In the genomic region with DNA sequence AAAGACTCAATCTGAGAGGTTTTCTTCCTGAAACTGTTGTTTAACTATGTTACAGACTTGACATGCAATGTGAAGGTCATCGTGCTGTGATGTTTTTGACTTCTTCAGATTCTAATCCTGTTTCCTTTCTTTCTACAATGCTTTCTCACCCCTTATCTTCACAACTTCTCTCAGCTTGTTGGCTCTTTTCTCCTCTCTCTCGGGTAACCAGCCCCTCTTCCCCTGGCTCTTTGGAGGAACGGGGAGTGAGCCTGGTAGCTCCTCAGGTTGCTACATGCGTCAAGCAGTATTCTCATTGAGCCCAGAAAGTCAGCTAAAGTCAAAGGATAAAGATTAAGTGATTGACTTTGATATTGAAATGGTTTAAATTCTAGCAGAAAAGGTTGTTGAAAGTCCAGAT, we compare ENCODE assay signal across 14 cellular contexts. TPM values are rescaled to one million over a fixed set of nuclear protein-coding genes. Genes with fewer than 3 reads are reported as not detected.
DNase-seq lines count a peak whose midpoint lies in the region; ATAC-seq and TF ChIP-seq lines count a peak whose summit lies in the region.
"Had no signal": no experiment of that assay in that cellular context is flagged by ENCODE, and none has a peak within 500 bp of the region (broad histone marks: within the 10 kb centered on the region; RNA-seq: fewer than 3 reads in every experiment).

No MANE protein-coding gene starts in this region.

- H3K18ac ChIP-seq in mesendoderm (ENCODE audit: low read length): no peak overlapping the region

- H3K4me1 ChIP-seq in GM23338 (ENCODE audit: insufficient read depth) (no peaks in the 10 kb centered on the region), mesendoderm (ENCODE audit: control insufficient read depth, low read depth, low read length) (no peaks in the 10 kb centered on the region), thyroid gland (peaks cover 0 to 9% of the 10 kb centered on the region in 2 donors)
- H3K4me1 ChIP-seq: Caco-2 had no signal

- no peak overlapping the region for H3K9ac ChIP-seq in mesendoderm (ENCODE audit: low read length)

- H4K8ac ChIP-seq in mesendoderm (ENCODE audit: low read depth, low read length): no peak overlapping the region

- H3K27me3 Mint-ChIP-seq in activated CD4-positive, alpha-beta T cell treated with anti-CD3 and anti-CD28 coated beads for 36 hours: no peaks in the 10 kb centered on the region
- H3K27me3 Mint-ChIP-seq in GM23338 (ENCODE audit: insufficient read depth, low read depth, poor library complexity): no peaks in the 10 kb centered on the region

- no peak overlapping the region for H3K23ac ChIP-seq in mesendoderm (ENCODE audit: low read length)

- H3K27ac ChIP-seq in GM23338 (ENCODE audit: low read depth): 0 out of 2 replicates have a peak overlapping the region, but pooled peaks have one; percentile 35
- peak overlapping the region; percentile 40; the same call in 1 of the 2 replicates for H3K27ac ChIP-seq in VCaP
- H3K27ac ChIP-seq in mesendoderm (ENCODE audit: low read depth, low read length): peak overlapping the region; percentile 8
- H3K27ac ChIP-seq in thyroid gland: no peak overlapping the region
- H3K27ac ChIP-seq: 22Rv1 had no signal

- no peak overlapping the region for H3K4me3 Mint-ChIP-seq in activated CD4-positive, alpha-beta T cell treated with anti-CD3 and anti-CD28 coated beads for 36 hours
- H3K4me3 Mint-ChIP-seq in GM23338: no peak overlapping the region

- peaks cover 13% of the 10 kb centered on the region for H3K4me1 Mint-ChIP-seq in activated CD4-positive, alpha-beta T cell treated with anti-CD3 and anti-CD28 coated beads for 36 hours
- no peaks in the 10 kb centered on the region for H3K4me1 Mint-ChIP-seq in GM23338

- no peaks in the 10 kb centered on the region for H3K79me2 ChIP-seq in GM23338 (replicated peaks; ENCODE audit: insufficient read depth)
- no peaks in the 10 kb centered on the region for H3K79me2 ChIP-seq in mesendoderm (ENCODE audit: control insufficient read depth, insufficient read depth, low read length)

- peaks cover 32% of the 10 kb centered on the region for H3K36me3 Mint-ChIP-seq in activated CD4-positive, alpha-beta T cell treated with anti-CD3 and anti-CD28 coated beads for 36 hours (ENCODE audit: low read depth)
- H3K36me3 Mint-ChIP-seq in GM23338 (ENCODE audit: low read depth): peaks cover 67% of the 10 kb centered on the region

- no peak overlapping the region for H2BK120ac ChIP-seq in mesendoderm (ENCODE audit: low read depth, low read length)

- no peak for DNase-seq in activated CD4-positive, alpha-beta T cell treated with anti-CD3 and anti-CD28 coated beads for 36 hours
- no peak for DNase-seq in activated CD4-positive, alpha-beta T cell treated with anti-CD3 and anti-CD28 coated beads, Interleukin-2, amount 50 U/mL, for 4 hours
- DNase-seq in GM23338 (ENCODE audit: low spot score) (no peak), mesendoderm (peak; percentile 78), dedifferentiated amniotic fluid mesenchymal stem cell (ENCODE audit: extremely low spot score) (no peak), thyroid gland (no peak)
- DNase-seq: DMS153, GDM1, NCI-H1092 treated with DMSO at 0.1 percent for 48 hours, NCI-H2029 treated with DMSO at 0.1 percent for 48 hours had no signal

- H3K27me3 ChIP-seq in GM23338 (ENCODE audit: insufficient read depth): no peaks in the 10 kb centered on the region
- H3K27me3 ChIP-seq in mesendoderm (ENCODE audit: insufficient read depth, low read length, poor library complexity): no peaks in the 10 kb centered on the region
- H3K27me3 ChIP-seq in thyroid gland: no peaks in the 10 kb centered on the region

- CTCF ChIA-PET in activated CD4-positive, alpha-beta T cell treated with anti-CD3 and anti-CD28 coated beads for 36 hours (lab: Charles Lee): interaction anchor here (0.5 to 1.2 kb wide), 2 partner anchors 404 to 976 kb away, joined by 3 read pairs; no protein-coding TSS in a partner anchor

- H2BK5ac ChIP-seq in mesendoderm (ENCODE audit: low read length): no peak overlapping the region

- no peaks in the 10 kb centered on the region for H3F3A ChIP-seq in GM23338 (replicated peaks; ENCODE audit: low read depth)

- H3K9me2 ChIP-seq in GM23338 (ENCODE audit: insufficient read depth): no peaks in the 10 kb centered on the region

- H3K36me3 ChIP-seq in GM23338 (ENCODE audit: insufficient read depth) (peaks cover 61% of the 10 kb centered on the region), mesendoderm (ENCODE audit: control insufficient read depth, insufficient read depth, low read length) (peaks cover 4% of the 10 kb centered on the region), thyroid gland (peaks cover 30 to 53% of the 10 kb centered on the region in 2 donors)

- H4K5ac ChIP-seq in mesendoderm (ENCODE audit: low read length): no peak overlapping the region

- H2AK5ac ChIP-seq in mesendoderm (ENCODE audit: low read length): no peak overlapping the region

- no peak overlapping the region for H2AFZ ChIP-seq in GM23338

- H3K4ac ChIP-seq in mesendoderm (ENCODE audit: low read depth, low read length): no peak overlapping the region

- H3K4me2 ChIP-seq in GM23338: no peak overlapping the region
- no peak overlapping the region for H3K4me2 ChIP-seq in mesendoderm (ENCODE audit: low read length)

- no peak for ATAC-seq in activated CD4-positive, alpha-beta T cell treated with anti-CD3 and anti-CD28 coated beads for 36 hours
- ATAC-seq in GM23338: no peak
- no peak for ATAC-seq in HG02970 (IDR thresholded peaks at IDR 0.05; ENCODE audit: low FRiP score, unreplicated experiment)

- H3K9me3 Mint-ChIP-seq in activated CD4-positive, alpha-beta T cell treated with anti-CD3 and anti-CD28 coated beads for 36 hours (ENCODE audit: low read depth): no peaks in the 10 kb centered on the region
- no peaks in the 10 kb centered on the region for H3K9me3 Mint-ChIP-seq in GM23338

- no peak overlapping the region for H3K56ac ChIP-seq in mesendoderm (ENCODE audit: low read length)

- H2BK15ac ChIP-seq in mesendoderm (replicated peaks; ENCODE audit: low read depth): no peak overlapping the region

- H3K27ac Mint-ChIP-seq in activated CD4-positive, alpha-beta T cell treated with anti-CD3 and anti-CD28 coated beads for 36 hours: peak overlapping the region; percentile 40
- no peak overlapping the region for H3K27ac Mint-ChIP-seq in GM23338

- 0 out of 2 replicates have a peak, but pooled peaks cover 4% of the 10 kb centered on the region for H4K20me1 ChIP-seq in GM23338 (replicated peaks; ENCODE audit: insufficient read depth)

- no peak for TF ChIP-seq POLR2A in thyroid gland (IDR thresholded peaks at IDR 0.05)

- no peak overlapping the region for H3K4me3 ChIP-seq in GM23338
- no peak overlapping the region for H3K4me3 ChIP-seq in mesendoderm (ENCODE audit: low read length)
- H3K4me3 ChIP-seq in thyroid gland (replicated peaks in 1 of 3): no peak overlapping the region

- TF ChIP-seq CTCF in GM23338 (conservative IDR thresholded peaks at IDR 0.05; ENCODE audit: low read depth in 2 of 2): no peak
- TF ChIP-seq CTCF in VCaP (conservative IDR thresholded peaks at IDR 0.05): no peak
- no peak for TF ChIP-seq CTCF in thyroid gland (IDR thresholded peaks at IDR 0.05)

- no peaks in the 10 kb centered on the region for H3K9me3 ChIP-seq in thyroid gland
- H3K9me3 ChIP-seq: Caco-2 had no signal

- H3K79me1 ChIP-seq in mesendoderm (ENCODE audit: low read length): no peaks in the 10 kb centered on the region

- POLR2A ChIA-PET in activated CD4-positive, alpha-beta T cell treated with anti-CD3 and anti-CD28 coated beads for 36 hours (lab: Charles Lee): no interaction called here

- no CpG with 5 or more reads among the region's 4 CpGs for WGBS in mesendoderm (ENCODE audit: extremely low coverage, insufficient coverage, low lambda C conversion rate)
- 83 to 90% methylated on average over 4 of the region's 4 CpGs for WGBS in thyroid gland, 2 donors

- intact Hi-C loops in activated CD4-positive, alpha-beta T cell treated with anti-CD3 and anti-CD28 coated beads for 36 hours (cut with DNase I, micrococcal nuclease): loop anchor here in 1 of 2 experiments (2.0 kb wide), 1 partner anchor 404 kb away; no protein-coding TSS in a partner anchor
- intact Hi-C loops in thyroid gland (cut with DNase I): no loop called here

TF ChIP-seq in GM23338, 12 proteins besides CTCF, POLR2A, EP300 and RAD21 (continues in another document):
- TF ChIP-seq ZNF114 (CRISPR knock-in tag; IDR thresholded peaks at IDR 0.05) (no peak), NANOG (IDR thresholded peaks at IDR 0.05; ENCODE audit: borderline replicate concordance) (no peak)

RNA-seq across cellular contexts. Expression of a gene that starts 40.1 kb away (rescaled TPM):
- 10 to 100 TPM; 70.3 to 87.2 TPM for total RNA-seq in activated CD4-positive, alpha-beta T cell treated with anti-CD3 and anti-CD28 coated beads for 36 hours
- total RNA-seq in GM23338 (2014; rRNA removed; shearing (Covaris generic)): 27.9 and 35.2 TPM in 2 replicates
- 26.2 and 35.6 TPM in 2 replicates for polyA plus RNA-seq in GM23338 (2016; fragmentation: Nextera tagmentation; extraction: Ambion mirVana)
- polyA plus RNA-seq in mesendoderm (2013, experiment 1 of 2): 67.6 TPM
- 67.2 TPM for polyA plus RNA-seq in mesendoderm (2013, experiment 2 of 2)
- total RNA-seq in thyroid gland: 10 to 100 TPM; 16.0 to 34.0 (median 32.7) TPM

RNA-seq across cellular contexts. Expression of a gene that starts 60.0 kb away (rescaled TPM):
- 10 to 100 TPM; 90.6 to 94.8 TPM for total RNA-seq in activated CD4-positive, alpha-beta T cell treated with anti-CD3 and anti-CD28 coated beads for 36 hours
- 64.4 and 76.6 TPM in 2 replicates for total RNA-seq in GM23338 (2014; rRNA removed; shearing (Covaris generic))
- 30.9 and 31.7 TPM in 2 replicates for polyA plus RNA-seq in GM23338 (2016; fragmentation: Nextera tagmentation; extraction: Ambion mirVana)
- polyA plus RNA-seq in mesendoderm (2013, experiment 1 of 2): 71.3 TPM
- 70.8 TPM for polyA plus RNA-seq in mesendoderm (2013, experiment 2 of 2)
- 10 to 100 TPM; 44.3 to 79.1 (median 59.0) TPM for total RNA-seq in thyroid gland

Comparison
In these comparisons a context has a peak if more than half of its experiments do, and no peak if none do; other contexts are left out.
1. H3K27ac ChIP-seq: peak in GM23338 (single experiment), VCaP (single experiment) and mesendoderm (single experiment); none in thyroid gland (0 of 3).